In the genomic region with DNA sequence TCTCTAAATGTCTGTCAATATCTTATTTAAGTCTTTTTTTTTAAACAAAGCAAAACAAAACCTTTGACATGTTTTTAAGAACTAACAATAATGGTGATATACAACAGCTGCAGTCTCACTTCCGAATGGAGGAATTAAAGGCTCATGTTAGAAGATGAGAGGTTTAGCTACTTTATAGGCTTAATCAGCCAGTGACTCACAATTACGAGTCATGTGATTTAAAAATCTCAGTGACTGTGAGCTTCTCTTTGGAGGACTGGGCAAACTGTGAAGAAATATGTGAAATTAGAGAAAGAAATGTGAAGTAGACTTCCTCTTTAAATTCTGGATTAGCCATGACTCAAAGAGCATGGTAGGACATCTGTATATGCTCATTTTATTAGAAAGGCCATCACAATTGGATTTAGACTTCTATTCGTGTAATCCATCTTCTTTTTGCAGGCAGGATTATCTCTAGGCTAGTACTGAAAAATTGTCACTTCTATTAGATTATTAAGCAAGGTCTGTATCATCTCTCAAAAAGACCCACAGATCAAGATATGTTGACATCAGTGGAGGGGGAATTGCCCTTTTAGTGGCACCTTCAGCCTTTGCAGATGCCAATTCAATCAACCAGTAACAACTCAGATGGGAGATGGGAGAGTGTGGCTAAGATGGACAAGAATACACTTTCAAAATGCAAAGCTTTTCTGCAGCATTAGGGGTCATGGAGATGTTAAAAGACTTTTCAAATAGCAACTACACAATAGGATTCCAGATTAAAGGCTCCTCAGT, we compare ENCODE assay signal across 10 cellular contexts. TPM values are rescaled to one million over a fixed set of nuclear protein-coding genes. Genes with fewer than 3 reads are reported as not detected.
A peak's percentile ranks its signal among the peaks of the same experiment; 100 is the strongest.
DNase-seq lines count a peak whose midpoint lies in the region; ATAC-seq and TF ChIP-seq lines count a peak whose summit lies in the region.
"Had no signal": no experiment of that assay in that cellular context is flagged by ENCODE, and none has a peak within 500 bp of the region (broad histone marks: within the 10 kb centered on the region; RNA-seq: fewer than 3 reads in every experiment).

No MANE protein-coding gene starts in this region.

- DNase-seq in activated T-cell treated with anti-CD3 and anti-CD28 coated beads, Interleukin-2, amount 50 U/mL, for 72 hours = no peak
- DNase-seq in activated T-cell treated with anti-CD3 and anti-CD28 coated beads, Interleukin-2, amount 50 U/mL, for 1 hour = no peak
- DNase-seq in T-helper 17 cell = no peak
- DNase-seq in heart left ventricle = no peak
- DNase-seq in thoracic aorta (ENCODE audit: low spot score) = no peak
- no peak for DNase-seq in effector CD4-positive, alpha-beta T cell
- no peak for DNase-seq in activated CD8-positive, alpha-beta memory T cell treated with anti-CD3 and anti-CD28 coated beads, Interleukin-2, amount 50 U/mL, for 48 hours
- DNase-seq: left colon, NCI-H2029 treated with DMSO at 0.1 percent for 48 hours had no signal

- intact Hi-C loops in heart left ventricle (cut with DNase I) = no loop called here

- ATAC-seq in activated T-cell treated with anti-CD3 and anti-CD28 coated beads, Interleukin-2, amount 50 U/mL, for 72 hours (replicated peaks in 1 of 2) = peak; percentile 47 to 53
- ATAC-seq in T-helper 17 cell (peak; percentile 18), heart left ventricle (peak in 3 of 4 donors; percentile 49 to 90 (median 69)), thoracic aorta (ENCODE audit: insufficient number of reproducible peaks, low FRiP score, low read depth) (peak; percentile 41), GM18519 (IDR thresholded peaks at IDR 0.05; ENCODE audit: low FRiP score, unreplicated experiment) (no peak)
- ATAC-seq: left colon had no signal

- H3K4me3 Mint-ChIP-seq in activated T-cell treated with anti-CD3 and anti-CD28 coated beads, Interleukin-2, amount 50 U/mL, for 72 hours = peak overlapping the region in 1 of 2 donors; percentile 43
- H3K4me3 Mint-ChIP-seq in T-helper 17 cell = peak overlapping the region; percentile 51

- H3K9me3 ChIP-seq in T-helper 17 cell (ENCODE audit: control insufficient read depth, low read length, poor library complexity, severe bottlenecking) = no peaks in the 10 kb centered on the region
- H3K9me3 ChIP-seq in heart left ventricle = no peaks in the 10 kb centered on the region
- H3K9me3 ChIP-seq in thoracic aorta = no peaks in the 10 kb centered on the region

- H3K4me3 ChIP-seq in heart left ventricle = no peak overlapping the region
- no peak overlapping the region for H3K4me3 ChIP-seq in thoracic aorta

- H3K9me3 Mint-ChIP-seq in activated T-cell treated with anti-CD3 and anti-CD28 coated beads, Interleukin-2, amount 50 U/mL, for 72 hours = no peaks in the 10 kb centered on the region

- peaks cover 44% of the 10 kb centered on the region for H3K4me1 Mint-ChIP-seq in activated T-cell treated with anti-CD3 and anti-CD28 coated beads, Interleukin-2, amount 50 U/mL, for 72 hours (ENCODE audit: low read depth)
- peaks cover 20% of the 10 kb centered on the region for H3K4me1 Mint-ChIP-seq in T-helper 17 cell

- H3K36me3 ChIP-seq in heart left ventricle (no peaks in the 10 kb centered on the region), thoracic aorta (no peaks in the 10 kb centered on the region)

- TF ChIP-seq POLR2A in heart left ventricle (IDR thresholded peaks at IDR 0.05) = no peak

- H3K27me3 ChIP-seq in heart left ventricle (peaks cover 0 to 9% (median 0%) of the 10 kb centered on the region in 9 donors), thoracic aorta (replicated peaks; ENCODE audit: insufficient read depth) (no peaks in the 10 kb centered on the region)

- peak overlapping the region in 4 of 12 donors; percentile 24 to 76 (median 56) for H3K27ac ChIP-seq in heart left ventricle
- H3K27ac ChIP-seq in thoracic aorta = no peak overlapping the region

- H3K36me3 Mint-ChIP-seq in activated T-cell treated with anti-CD3 and anti-CD28 coated beads, Interleukin-2, amount 50 U/mL, for 72 hours (ENCODE audit: insufficient read depth in 2 of 2) = peaks cover 0 to 4% of the 10 kb centered on the region in 2 donors
- no peaks in the 10 kb centered on the region for H3K36me3 Mint-ChIP-seq in T-helper 17 cell (ENCODE audit: low read depth)

- WGBS in heart left ventricle, 4 donors = 61 to 73% (median 70%) methylated on average over 3 of the region's 3 CpGs

- H3K27me3 Mint-ChIP-seq in activated T-cell treated with anti-CD3 and anti-CD28 coated beads, Interleukin-2, amount 50 U/mL, for 72 hours (ENCODE audit: low read depth) = no peaks in the 10 kb centered on the region
- no peaks in the 10 kb centered on the region for H3K27me3 Mint-ChIP-seq in T-helper 17 cell

- H3K4me1 ChIP-seq in heart left ventricle = peaks cover 0 to 73% (median 10%) of the 10 kb centered on the region in 12 donors
- H3K4me1 ChIP-seq in thoracic aorta (ENCODE audit: control insufficient read depth in 1 of 2, low read depth in 2 of 2) = peaks cover 2 to 12% of the 10 kb centered on the region in 2 donors

- TF ChIP-seq CTCF in heart left ventricle (IDR thresholded peaks at IDR 0.05) = no peak
- no peak for TF ChIP-seq CTCF in thoracic aorta (IDR thresholded peaks at IDR 0.05)

- H3K27ac Mint-ChIP-seq in activated T-cell treated with anti-CD3 and anti-CD28 coated beads, Interleukin-2, amount 50 U/mL, for 72 hours = no peak overlapping the region
- peak overlapping the region; percentile 6 for H3K27ac Mint-ChIP-seq in T-helper 17 cell

RNA-seq across cellular contexts. Expression of gene KCNA3, which starts 28.6 kb away (rescaled TPM):
- total RNA-seq in activated T-cell treated with anti-CD3 and anti-CD28 coated beads, Interleukin-2, amount 50 U/mL, for 72 hours = 10 to 100 TPM; 23.5 to 48.3 TPM
- total RNA-seq in T-helper 17 cell (100 to 1,000 TPM; 114 to 115 TPM), heart left ventricle (1 to 10 TPM in 2 of 9 donors, under 1 TPM in 7; 0.14 to 2.3 (median 0.54) TPM), thoracic aorta (1 to 10 TPM; 1.8 to 3.9 TPM)
- under 1 TPM in 1 of 2 donors, not detected in 1; 0.06 TPM for polyA plus RNA-seq in heart left ventricle

RNA-seq across cellular contexts. Expression of gene KCNA2, which starts 40.0 kb away (rescaled TPM):
- total RNA-seq in activated T-cell treated with anti-CD3 and anti-CD28 coated beads, Interleukin-2, amount 50 U/mL, for 72 hours = 1 to 10 TPM in 1 of 2 donors, under 1 TPM in 1; 0.46 to 2.4 TPM
- 1 to 10 TPM; 3.1 to 3.9 TPM for total RNA-seq in T-helper 17 cell
- total RNA-seq in heart left ventricle = 1 to 10 TPM in 4 of 9 donors, under 1 TPM in 5; 0.23 to 1.6 (median 0.82) TPM
- polyA plus RNA-seq in heart left ventricle = under 1 TPM; 0.08 to 0.19 TPM
- total RNA-seq in thoracic aorta = 1 to 10 TPM; 2.0 to 3.1 TPM

Comparison
In these comparisons a context has a peak if more than half of its experiments do, and no peak if none do; other contexts are left out.
1. RNA of gene KCNA3, which starts 28.6 kb away (total RNA-seq): 114 to 115 TPM in T-helper 17 cell and 23.5 to 48.3 TPM in activated T-cell treated with anti-CD3 and anti-CD28 coated beads, Interleukin-2, amount 50 U/mL, for 72 hours; 1.8 to 3.9 TPM in thoracic aorta and 0.14 to 2.3 TPM in heart left ventricle; every median in the first group is over 4 times any median in the second.